Comparison of ENCODE assay signal across 26 cellular contexts in the genomic region with DNA sequence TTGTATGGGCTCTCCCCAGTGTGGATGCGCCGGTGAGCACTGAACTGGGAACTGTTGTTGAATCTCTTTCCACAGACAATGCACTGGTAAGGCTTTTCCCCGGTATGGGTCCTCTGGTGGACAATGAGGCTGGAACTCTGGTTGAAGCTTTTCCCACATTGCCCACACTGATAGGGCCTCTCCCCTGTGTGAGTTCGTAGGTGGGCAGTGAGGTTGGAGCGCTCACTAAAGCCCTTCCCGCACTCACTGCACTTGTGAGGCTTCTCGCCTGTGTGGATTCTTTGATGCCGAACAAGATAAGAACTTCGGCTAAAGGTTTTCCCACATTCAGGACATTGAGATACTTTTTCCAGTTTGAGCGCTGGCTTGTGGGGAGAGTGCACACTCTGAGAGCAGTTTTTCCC. TPM values are rescaled to one million over a fixed set of nuclear protein-coding genes. Genes with fewer than 3 reads are reported as not detected.
A peak's percentile ranks its signal among the peaks of the same experiment; 100 is the strongest.
DNase-seq lines count a peak whose midpoint lies in the region; ATAC-seq and TF ChIP-seq lines count a peak whose summit lies in the region.
"Had no signal": no experiment of that assay in that cellular context is flagged by ENCODE, and none has a peak within 500 bp of the region (broad histone marks: within the 10 kb centered on the region; RNA-seq: fewer than 3 reads in every experiment).

No MANE protein-coding gene starts in this region.

- BruUV-seq in PC-3 (replicated peaks; lab: Mats Ljungman, UMichigan): no TSS peak

- no peak overlapping the region for H2AFZ ChIP-seq in PC-3 (ENCODE audit: low read length)

- peaks cover 57% of the 10 kb centered on the region for H3K36me3 ChIP-seq in PC-3 (ENCODE audit: low read depth, low read length)
- peaks cover 46% of the 10 kb centered on the region for H3K36me3 ChIP-seq in thoracic aorta
- peaks cover 14% of the 10 kb centered on the region for H3K36me3 ChIP-seq in mucosa of descending colon (ENCODE audit: low read depth)

- intact Hi-C loops in PC-3 (cut with micrococcal nuclease): no loop called here
- intact Hi-C loops in mucosa of descending colon (cut with DNase I, micrococcal nuclease): no loop called here

- no peak overlapping the region for H3K4me2 ChIP-seq in PC-3 (ENCODE audit: low read length)

- ATAC-seq in PC-3: no peak
- ATAC-seq in thoracic aorta (ENCODE audit: insufficient number of reproducible peaks, low FRiP score, low read depth): no peak
- ATAC-seq in GM19035 (IDR thresholded peaks at IDR 0.05; ENCODE audit: unreplicated experiment): no peak
- ATAC-seq in mucosa of descending colon: no peak
- ATAC-seq: stimulated activated naive CD8-positive, alpha-beta T cell treated with anti-CD3 and anti-CD28 coated beads, Interleukin-15, amount 100 ng/mL, for 72 hours; T-helper 17 cell had no signal

- no peaks in the 10 kb centered on the region for H3K4me1 ChIP-seq in PC-3 (ENCODE audit: insufficient read depth, low read length)
- no peaks in the 10 kb centered on the region for H3K4me1 ChIP-seq in thoracic aorta (ENCODE audit: control insufficient read depth in 1 of 2, low read depth in 2 of 2)
- H3K4me1 ChIP-seq in mucosa of descending colon (ENCODE audit: low read depth): no peaks in the 10 kb centered on the region
- H3K4me1 ChIP-seq: sigmoid colon, transverse colon had no signal

- H3K27me3 ChIP-seq in PC-3 (ENCODE audit: low read length): no peaks in the 10 kb centered on the region
- no peaks in the 10 kb centered on the region for H3K27me3 ChIP-seq in thoracic aorta (replicated peaks; ENCODE audit: insufficient read depth)
- H3K27me3 ChIP-seq: sigmoid colon, transverse colon had no signal

- no peaks in the 10 kb centered on the region for H4K20me1 ChIP-seq in PC-3 (ENCODE audit: low read length)

- no peaks in the 10 kb centered on the region for H3K9me2 ChIP-seq in PC-3 (replicated peaks; ENCODE audit: low read length)

- no peaks in the 10 kb centered on the region for H3F3A ChIP-seq in PC-3 (ENCODE audit: low read length, unreplicated experiment)

- POLR2A ChIA-PET in PC-3 (lab: Charles Lee; ENCODE audit: unreplicated experiment): no interaction called here

- CTCF ChIA-PET in PC-3 (lab: Charles Lee): no interaction called here

- DNase-seq in ELF-1 (ENCODE audit: low read depth, low spot score) (peak; percentile 14), PC-3 (no peak), fibroblast of the aortic adventitia (ENCODE audit: low read depth) (peak; percentile 1), thoracic aorta (ENCODE audit: low spot score) (no peak), DMS53 (lab: John Stamatoyannopoulos, UW) (no peak), mucosa of descending colon (no peak)
- DNase-seq: activated CD4-positive, alpha-beta T cell treated with anti-CD3 and anti-CD28 coated beads, Interleukin-2, amount 10 ng/mL, durations not matched to agents 24 days and 14 days; activated naive CD4-positive, alpha-beta T cell treated with anti-CD3 and anti-CD28 coated beads for 36 hours; amniotic stem cell; COR-L47; cortex of kidney; HFFc6; islet precursor cell; NCI-H1694 treated with DMSO at 0.1 percent for 48 hours; NCI-H526 treated with DMSO at 0.1 percent for 48 hours; sigmoid colon; T-helper 17 cell; transverse colon had no signal

- H3K9ac ChIP-seq in PC-3 (ENCODE audit: low read length): no peak overlapping the region

- H3K79me2 ChIP-seq in PC-3 (ENCODE audit: low read length): no peaks in the 10 kb centered on the region

- H3K9me3 ChIP-seq in PC-3 (ENCODE audit: low read length) (peaks cover 31% of the 10 kb centered on the region), thoracic aorta (peaks cover 87% of the 10 kb centered on the region), mucosa of descending colon (peaks cover 91% of the 10 kb centered on the region)

- peak overlapping the region; percentile 1; the same call in 1 of the 2 replicates for H3K4me3 ChIP-seq in PC-3 (ENCODE audit: low read length)
- no peak overlapping the region for H3K4me3 ChIP-seq in fibroblast of the aortic adventitia (ENCODE audit: low read depth, low read length)
- H3K4me3 ChIP-seq in thoracic aorta: peak overlapping the region; percentile 14
- H3K4me3 ChIP-seq in mucosa of descending colon: no peak overlapping the region
- H3K4me3 ChIP-seq: sigmoid colon, SK-N-MC, transverse colon had no signal

- TF ChIP-seq CTCF in PC-3 (conservative IDR thresholded peaks at IDR 0.05; ENCODE audit: low read depth, low read length): no peak
- no peak for TF ChIP-seq CTCF in fibroblast of the aortic adventitia (IDR thresholded peaks at IDR 0.05; ENCODE audit: insufficient read depth, low read length)
- TF ChIP-seq CTCF in thoracic aorta (IDR thresholded peaks at IDR 0.05): no peak
- no peak for TF ChIP-seq CTCF in mucosa of descending colon (IDR thresholded peaks at IDR 0.05)

- no peak overlapping the region for H3K27ac ChIP-seq in PC-3 (ENCODE audit: low read length)
- no peak overlapping the region for H3K27ac ChIP-seq in thoracic aorta
- H3K27ac ChIP-seq: sigmoid colon, SK-N-MC, transverse colon, VCaP had no signal

RNA-seq across cellular contexts. Expression of a gene that starts 17.8 kb away (rescaled TPM):
- total RNA-seq in PC-3 (2014; rRNA removed) (5.9 and 7.5 TPM in 2 replicates), fibroblast of the aortic adventitia (ENCODE audit: low replicate concordance) (9.0 and 12.7 TPM in 2 replicates), thoracic aorta (10 to 100 TPM; 12.5 to 15.0 TPM), mucosa of descending colon (10 to 100 TPM; 10.2 to 14.8 (median 11.4) TPM)

RNA-seq across cellular contexts. Expression of a gene that starts 18.0 kb away (rescaled TPM):
- total RNA-seq in PC-3 (2014; rRNA removed): 9.5 and 11.3 TPM in 2 replicates
- 8.0 TPM in 2 replicates for total RNA-seq in fibroblast of the aortic adventitia (ENCODE audit: low replicate concordance)
- 10 to 100 TPM in 1 of 2 donors, 1 to 10 TPM in 1; 5.4 to 16.8 TPM for total RNA-seq in thoracic aorta
- total RNA-seq in mucosa of descending colon: 10 to 100 TPM in 1 of 3 donors, 1 to 10 TPM in 2; 7.5 to 14.5 (median 8.0) TPM

RNA-seq across cellular contexts. Expression of a gene that starts 27.4 kb away (rescaled TPM):
- total RNA-seq in PC-3 (2014; rRNA removed) (not detected in 2 replicates), fibroblast of the aortic adventitia (ENCODE audit: low replicate concordance) (0.09 TPM in 1 of 2 replicates, not detected in the other), thoracic aorta (not detected), mucosa of descending colon (under 1 TPM in 1 of 3 donors, not detected in 2; 0.22 TPM)
- total RNA-seq: activated CD4-positive, alpha-beta T cell treated with anti-CD3 and anti-CD28 coated beads, Interleukin-2, amount 10 ng/mL, durations not matched to agents 24 days and 14 days; activated naive CD4-positive, alpha-beta T cell treated with anti-CD3 and anti-CD28 coated beads for 36 hours; bronchial epithelial cell; Daoy; glomerular endothelial cell; HFFc6; posterior vena cava; T-helper 17 cell; transverse colon had no signal

Comparison
In these comparisons a context has a peak if more than half of its experiments do, and no peak if none do; other contexts are left out.
1. DNase-seq: peak in ELF-1 (single experiment) and fibroblast of the aortic adventitia (single experiment); none in PC-3 (single experiment), thoracic aorta (single experiment), DMS53 (single experiment) and mucosa of descending colon (0 of 3).
2. H3K4me3 ChIP-seq: peak in PC-3 (single experiment) and thoracic aorta (single experiment); none in fibroblast of the aortic adventitia (single experiment) and mucosa of descending colon (single experiment).